Comparison of ENCODE assay signal across 24 cellular contexts in genomic region chr20:37729452-37729851, GRCh38. TPM values are rescaled to one million over a fixed set of nuclear protein-coding genes. Genes with fewer than 3 reads are reported as not detected.
A peak's percentile ranks its signal among the peaks of the same experiment; 100 is the strongest.
DNase-seq lines count a peak whose midpoint lies in the region; ATAC-seq, FAIRE-seq and TF ChIP-seq lines count a peak whose summit lies in the region.
"Had no signal": no experiment of that assay in that cellular context is flagged by ENCODE, and none has a peak within 500 bp of the region (broad histone marks: within the 10 kb centered on the region; RNA-seq: fewer than 3 reads in every experiment).

No MANE protein-coding gene starts in this region.

- no peak overlapping the region for H4K5ac ChIP-seq in mesendoderm (ENCODE audit: low read length)

- DNase-seq in A673 (ENCODE audit: low spot score), result peak; percentile 25
- peak; percentile 30 for DNase-seq in mesendoderm
- DNase-seq in tibial nerve (ENCODE audit: low spot score in 2 of 2), result no peak
- no peak for DNase-seq in activated T-helper 2 cell treated with anti-CD3 and anti-CD28 coated beads, Interferon-gamma antibody, Interleukin-2, Interleukin-4, amounts not matched to agents 10 μg/mL and 5 μg/mL and 100 μg/mL, durations not matched to agents 14 hours and 24 hours and 36 hours (ENCODE audit: low spot score)
- DNase-seq: activated CD8-positive, alpha-beta T cell treated with anti-CD3 and anti-CD28 coated beads, Interleukin-2, amount 10 ng/mL, durations not matched to agents 7 days and 5 days; activated T-cell treated with anti-CD3 and anti-CD28 coated beads, Interleukin-2, amount 50 U/mL, for 24 hours; CD4-positive, CD25-positive, alpha-beta regulatory T cell; DMS53; KG1; MV-4-11; NCI-H2029; PC-9; right lobe of liver; stimulated activated naive CD4-positive, alpha-beta T cell; thyroid gland had no signal

- TF ChIP-seq POLR2A in tibial nerve (IDR thresholded peaks at IDR 0.05), result no peak

- H3K18ac ChIP-seq in mesendoderm (ENCODE audit: low read length), result no peak overlapping the region

- H2AK5ac ChIP-seq in mesendoderm (ENCODE audit: low read length), result no peak overlapping the region

- POLR2A ChIA-PET in A673 (lab: Charles Lee; ENCODE audit: low non-redundant PET), result no interaction called here

- H3K9me3 ChIP-seq in A673 (ENCODE audit: low read depth, low read length, poor library complexity, severe bottlenecking), result no peaks in the 10 kb centered on the region
- no peaks in the 10 kb centered on the region for H3K9me3 ChIP-seq in tibial nerve
- H3K9me3 ChIP-seq: right lobe of liver, SJSA1, thyroid gland had no signal

- H3K9me3 Mint-ChIP-seq in activated T-helper 2 cell treated with anti-CD3 and anti-CD28 coated beads, Interferon-gamma antibody, Interleukin-2, Interleukin-4, amounts not matched to agents 10 μg/mL and 5 μg/mL and 100 μg/mL, durations not matched to agents 14 hours and 24 hours and 36 hours, result no peaks in the 10 kb centered on the region
- H3K9me3 Mint-ChIP-seq: activated naive CD4-positive, alpha-beta T cell treated with anti-CD3 and anti-CD28 coated beads, Interleukin-2, amount 50 U/mL, for 24 hours; activated T-cell treated with anti-CD3 and anti-CD28 coated beads, Interleukin-2, amount 50 U/mL, for 24 hours; CD4-positive, CD25-positive, alpha-beta regulatory T cell had no signal

- peaks cover 2% of the 10 kb centered on the region for H3K79me2 ChIP-seq in mesendoderm (ENCODE audit: control insufficient read depth, insufficient read depth, low read length)

- H3K4me3 Mint-ChIP-seq in activated T-helper 2 cell treated with anti-CD3 and anti-CD28 coated beads, Interferon-gamma antibody, Interleukin-2, Interleukin-4, amounts not matched to agents 10 μg/mL and 5 μg/mL and 100 μg/mL, durations not matched to agents 14 hours and 24 hours and 36 hours (ENCODE audit: low read depth), result no peak overlapping the region
- H3K4me3 Mint-ChIP-seq: activated CD8-positive, alpha-beta T cell treated with anti-CD3 and anti-CD28 coated beads, Interleukin-2, amount 10 ng/mL, durations not matched to agents 7 days and 5 days; activated naive CD4-positive, alpha-beta T cell treated with anti-CD3 and anti-CD28 coated beads, Interleukin-2, amount 50 U/mL, for 24 hours; activated T-cell treated with anti-CD3 and anti-CD28 coated beads, Interleukin-2, amount 50 U/mL, for 24 hours; CD4-positive, CD25-positive, alpha-beta regulatory T cell had no signal

- TF ChIP-seq CTCF in A673 (conservative IDR thresholded peaks at IDR 0.05; ENCODE audit: low read depth, low read length) (no peak), VCaP (conservative IDR thresholded peaks at IDR 0.05) (no peak), tibial nerve (IDR thresholded peaks at IDR 0.05) (no peak)

- H3K36me3 ChIP-seq in A673 (ENCODE audit: insufficient read depth, low read length, poor library complexity, severe bottlenecking), result no peaks in the 10 kb centered on the region
- H3K36me3 ChIP-seq in mesendoderm (ENCODE audit: control insufficient read depth, insufficient read depth, low read length), result no peaks in the 10 kb centered on the region
- peaks cover 0 to 14% (median 0%) of the 10 kb centered on the region in 3 donors for H3K36me3 ChIP-seq in tibial nerve
- H3K36me3 ChIP-seq: thyroid gland had no signal

- no peak overlapping the region for H3K27ac Mint-ChIP-seq in activated T-helper 2 cell treated with anti-CD3 and anti-CD28 coated beads, Interferon-gamma antibody, Interleukin-2, Interleukin-4, amounts not matched to agents 10 μg/mL and 5 μg/mL and 100 μg/mL, durations not matched to agents 14 hours and 24 hours and 36 hours
- H3K27ac Mint-ChIP-seq: activated CD8-positive, alpha-beta T cell treated with anti-CD3 and anti-CD28 coated beads, Interleukin-2, amount 10 ng/mL, durations not matched to agents 7 days and 5 days; activated naive CD4-positive, alpha-beta T cell treated with anti-CD3 and anti-CD28 coated beads, Interleukin-2, amount 50 U/mL, for 24 hours; activated T-cell treated with anti-CD3 and anti-CD28 coated beads, Interleukin-2, amount 50 U/mL, for 24 hours had no signal

- H2BK15ac ChIP-seq in mesendoderm (replicated peaks; ENCODE audit: low read depth), result no peak overlapping the region

- H3K27me3 ChIP-seq in A673 (replicated peaks; ENCODE audit: insufficient read depth, low read depth, low read length, poor library complexity) (no peaks in the 10 kb centered on the region), mesendoderm (ENCODE audit: insufficient read depth, low read length, poor library complexity) (no peaks in the 10 kb centered on the region), tibial nerve (no peaks in the 10 kb centered on the region)
- H3K27me3 ChIP-seq: foreskin keratinocyte, right lobe of liver, SJSA1, thyroid gland had no signal

- H3K56ac ChIP-seq in mesendoderm (ENCODE audit: low read length), result no peak overlapping the region

- no peak for TF ChIP-seq EP300 in tibial nerve (IDR thresholded peaks at IDR 0.05)

- intact Hi-C loops in A673 (cut with micrococcal nuclease; ENCODE audit: unreplicated experiment), result no loop called here
- intact Hi-C loops in activated T-helper 2 cell treated with anti-CD3 and anti-CD28 coated beads, Interferon-gamma antibody, Interleukin-2, Interleukin-4, amounts not matched to agents 10 μg/mL and 5 μg/mL and 100 μg/mL, durations not matched to agents 14 hours and 24 hours and 36 hours (cut with micrococcal nuclease), result no loop called here

- no peak overlapping the region for H3K27ac ChIP-seq in A673 (ENCODE audit: low read depth, low read length, poor library complexity, severe bottlenecking)
- peak overlapping the region; percentile 84 for H3K27ac ChIP-seq in VCaP
- no peak overlapping the region for H3K27ac ChIP-seq in mesendoderm (ENCODE audit: low read depth, low read length)
- no peak overlapping the region for H3K27ac ChIP-seq in tibial nerve
- H3K27ac ChIP-seq: coronary artery, foreskin keratinocyte, PC-9, right lobe of liver, SJSA1, thyroid gland had no signal

- no peak overlapping the region for H2BK120ac ChIP-seq in mesendoderm (ENCODE audit: low read depth, low read length)

- no peak overlapping the region for H3K4ac ChIP-seq in mesendoderm (ENCODE audit: low read depth, low read length)

- H3K4me3 ChIP-seq in A673 (ENCODE audit: low read depth, low read length, poor library complexity, severe bottlenecking), result no peak overlapping the region
- no peak overlapping the region for H3K4me3 ChIP-seq in mesendoderm (ENCODE audit: low read length)
- no peak overlapping the region for H3K4me3 ChIP-seq in tibial nerve
- H3K4me3 ChIP-seq: coronary artery, PC-9, right lobe of liver, SJSA1, thyroid gland had no signal

- peaks cover 55% of the 10 kb centered on the region for H3K4me1 ChIP-seq in A673 (ENCODE audit: insufficient read depth, low read length, poor library complexity, severe bottlenecking)
- H3K4me1 ChIP-seq in mesendoderm (ENCODE audit: control insufficient read depth, low read depth, low read length), result peaks cover 5% of the 10 kb centered on the region
- H3K4me1 ChIP-seq in tibial nerve, result peaks cover 0 to 48% (median 2%) of the 10 kb centered on the region in 4 donors
- H3K4me1 ChIP-seq: SJSA1 had no signal

- no peak overlapping the region for H3K9ac ChIP-seq in mesendoderm (ENCODE audit: low read length)

- no CpG with 5 or more reads among the region's 4 CpGs for WGBS in mesendoderm (ENCODE audit: extremely low coverage, insufficient coverage, low lambda C conversion rate)
- 49 to 52% methylated on average over 4 of the region's 4 CpGs for WGBS in tibial nerve, 2 donors

- no peaks in the 10 kb centered on the region for H3K27me3 Mint-ChIP-seq in activated T-helper 2 cell treated with anti-CD3 and anti-CD28 coated beads, Interferon-gamma antibody, Interleukin-2, Interleukin-4, amounts not matched to agents 10 μg/mL and 5 μg/mL and 100 μg/mL, durations not matched to agents 14 hours and 24 hours and 36 hours (ENCODE audit: low read depth)
- H3K27me3 Mint-ChIP-seq: activated naive CD4-positive, alpha-beta T cell treated with anti-CD3 and anti-CD28 coated beads, Interleukin-2, amount 50 U/mL, for 24 hours; activated T-cell treated with anti-CD3 and anti-CD28 coated beads, Interleukin-2, amount 50 U/mL, for 24 hours; CD4-positive, CD25-positive, alpha-beta regulatory T cell had no signal

- H3K36me3 Mint-ChIP-seq in activated T-helper 2 cell treated with anti-CD3 and anti-CD28 coated beads, Interferon-gamma antibody, Interleukin-2, Interleukin-4, amounts not matched to agents 10 μg/mL and 5 μg/mL and 100 μg/mL, durations not matched to agents 14 hours and 24 hours and 36 hours (ENCODE audit: low read depth), result peaks cover 15% of the 10 kb centered on the region

- peaks cover 3% of the 10 kb centered on the region for H3K79me1 ChIP-seq in mesendoderm (ENCODE audit: low read length)

- no peak for ATAC-seq in HG03565 (IDR thresholded peaks at IDR 0.05; ENCODE audit: unreplicated experiment)
- ATAC-seq in GM18511 (IDR thresholded peaks at IDR 0.05; ENCODE audit: unreplicated experiment), result no peak
- ATAC-seq: activated CD4-positive, CD25-positive, alpha-beta regulatory T cell treated with anti-CD3 and anti-CD28 coated beads, Interleukin-2, amount 50 U/mL, for 24 hours; activated CD8-positive, alpha-beta T cell treated with anti-CD3 and anti-CD28 coated beads, Interleukin-2, amount 10 ng/mL, durations not matched to agents 7 days and 5 days; right lobe of liver had no signal

- peaks cover 15% of the 10 kb centered on the region for H3K4me1 Mint-ChIP-seq in activated T-helper 2 cell treated with anti-CD3 and anti-CD28 coated beads, Interferon-gamma antibody, Interleukin-2, Interleukin-4, amounts not matched to agents 10 μg/mL and 5 μg/mL and 100 μg/mL, durations not matched to agents 14 hours and 24 hours and 36 hours (ENCODE audit: low read depth)

- FAIRE-seq in G401.6 (lab: Jason Lieb, UNC), result peak; percentile 99

- H3K23ac ChIP-seq in mesendoderm (ENCODE audit: low read length), result no peak overlapping the region

- no peak overlapping the region for H4K8ac ChIP-seq in mesendoderm (ENCODE audit: low read depth, low read length)

- no peak overlapping the region for H3K4me2 ChIP-seq in mesendoderm (ENCODE audit: low read length)
- H3K4me2 ChIP-seq: PC-9 had no signal

- CTCF ChIA-PET in A673 (lab: Charles Lee), result interaction anchor here (0.6 to 0.7 kb wide), 2 partner anchors 85 to 327 kb away, joined by 4 read pairs; no protein-coding TSS in a partner anchor

- no TSS peak for BruUV-seq in A673 (replicated peaks; lab: Mats Ljungman, UMichigan)

- H2BK5ac ChIP-seq in mesendoderm (ENCODE audit: low read length), result no peak overlapping the region

RNA-seq across cellular contexts. Expression of gene CTNNBL1, which starts 35.6 kb away (rescaled TPM):
- total RNA-seq in A673 (2021) (88.5 and 99.9 TPM in 2 replicates), tibial nerve (10 to 100 TPM; 25.5 to 38.4 (median 35.1) TPM)
- polyA plus RNA-seq in mesendoderm (2013, experiment 1 of 2), result 117 TPM
- 118 TPM for polyA plus RNA-seq in mesendoderm (2013, experiment 2 of 2)
- 100 and 108 TPM in 2 replicates for total RNA-seq in activated T-helper 2 cell treated with anti-CD3 and anti-CD28 coated beads, Interferon-gamma antibody, Interleukin-2, Interleukin-4, amounts not matched to agents 10 μg/mL and 5 μg/mL and 100 μg/mL, durations not matched to agents 14 hours and 24 hours and 36 hours

Comparison
In these comparisons a context has a peak if more than half of its experiments do, and no peak if none do; other contexts are left out.
1. DNase-seq: peak in A673 (single experiment) and mesendoderm (single experiment); none in tibial nerve (0 of 2) and activated T-helper 2 cell treated with anti-CD3 and anti-CD28 coated beads, Interferon-gamma antibody, Interleukin-2, Interleukin-4, amounts not matched to agents 10 μg/mL and 5 μg/mL and 100 μg/mL, durations not matched to agents 14 hours and 24 hours and 36 hours (single experiment).